In the genomic region with DNA sequence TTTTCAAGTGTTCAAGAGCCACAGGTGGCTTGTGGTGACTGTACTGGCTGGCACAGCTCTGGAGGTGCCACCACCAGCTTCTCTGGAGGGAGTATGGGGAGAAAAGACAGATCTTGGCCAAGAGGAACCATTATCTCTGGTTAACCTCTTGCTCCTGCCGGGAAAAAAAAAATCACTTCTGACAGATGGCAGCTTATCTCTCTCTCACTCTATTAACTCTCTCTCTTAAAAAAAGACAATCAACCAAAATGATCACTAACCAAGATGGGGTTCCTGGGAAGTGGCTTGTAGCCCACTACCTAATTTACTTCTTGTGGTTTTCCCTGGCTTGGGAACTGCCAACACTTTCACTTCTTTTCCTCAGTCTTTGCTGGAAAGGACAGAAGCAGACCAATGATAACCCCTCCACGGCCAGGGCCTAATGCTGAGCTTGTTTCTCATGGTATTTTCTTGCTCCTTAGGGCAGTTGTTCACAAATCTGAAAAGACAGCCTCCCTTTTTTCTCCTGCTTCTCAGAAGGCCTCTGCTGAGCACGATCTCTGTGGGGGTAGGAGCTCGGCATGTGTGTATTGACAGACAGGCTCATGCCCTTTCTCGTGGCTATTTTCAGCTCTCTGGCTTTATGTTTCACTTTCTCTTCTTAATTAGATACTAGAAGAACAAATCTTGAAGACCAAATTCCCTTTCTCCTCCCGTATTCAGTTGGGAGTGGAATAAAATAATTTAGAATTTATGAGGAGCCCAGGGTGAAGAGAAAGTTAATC, we compare ENCODE assay signal across 8 cellular contexts. TPM values are rescaled to one million over a fixed set of nuclear protein-coding genes. Genes with fewer than 3 reads are reported as not detected.
DNase-seq lines count a peak whose midpoint lies in the region; ATAC-seq and TF ChIP-seq lines count a peak whose summit lies in the region.

No MANE protein-coding gene starts in this region.

- H3K9me3 Mint-ChIP-seq in activated T-cell treated with anti-CD3 and anti-CD28 coated beads, Interleukin-2, amount 50 U/mL, for 4 hours = no peaks in the 10 kb centered on the region
- no peaks in the 10 kb centered on the region for H3K9me3 Mint-ChIP-seq in activated CD4-positive, alpha-beta memory T cell treated with anti-CD3 and anti-CD28 coated beads for 36 hours

- H3K4me3 Mint-ChIP-seq in activated T-cell treated with anti-CD3 and anti-CD28 coated beads, Interleukin-2, amount 50 U/mL, for 4 hours = peak overlapping the region; percentile 72
- H3K4me3 Mint-ChIP-seq in activated CD4-positive, alpha-beta memory T cell treated with anti-CD3 and anti-CD28 coated beads for 36 hours = peak overlapping the region; percentile 28

- H3K4me3 ChIP-seq in hepatocyte = no peak overlapping the region

- no peaks in the 10 kb centered on the region for H3K36me3 ChIP-seq in hepatocyte (replicated peaks; ENCODE audit: insufficient read depth, low read depth)

- DNase-seq in activated T-cell treated with anti-CD3 and anti-CD28 coated beads, Interleukin-2, amount 50 U/mL, for 4 hours = no peak
- no peak for DNase-seq in activated T-cell treated with anti-CD3 and anti-CD28 coated beads, Interleukin-2, amount 50 U/mL, for 1 hour
- DNase-seq in activated CD4-positive, alpha-beta memory T cell treated with anti-CD3 and anti-CD28 coated beads for 36 hours = no peak
- DNase-seq in hepatocyte (ENCODE audit: low spot score) (no peak), substantia nigra (lab: John Stamatoyannopoulos, UW) (peak in 1 of 49 donors; percentile 31), cortex of kidney (lab: John Stamatoyannopoulos, UW) (no peak), HPDE6-E6E7 (ENCODE audit: extremely low spot score) (no peak)

- ATAC-seq in activated T-cell treated with anti-CD3 and anti-CD28 coated beads, Interleukin-2, amount 50 U/mL, for 4 hours = no peak
- ATAC-seq in GM19463 (IDR thresholded peaks at IDR 0.05; ENCODE audit: unreplicated experiment) = no peak

- H2AFZ ChIP-seq in hepatocyte = no peak overlapping the region

- H3K27me3 Mint-ChIP-seq in activated T-cell treated with anti-CD3 and anti-CD28 coated beads, Interleukin-2, amount 50 U/mL, for 4 hours (ENCODE audit: low read depth) = peaks cover 58% of the 10 kb centered on the region
- H3K27me3 Mint-ChIP-seq in activated CD4-positive, alpha-beta memory T cell treated with anti-CD3 and anti-CD28 coated beads for 36 hours = peaks cover 55% of the 10 kb centered on the region

- no peaks in the 10 kb centered on the region for H4K20me1 ChIP-seq in hepatocyte (ENCODE audit: insufficient read depth, poor library complexity, severe bottlenecking)

- H3K4me2 ChIP-seq in hepatocyte = peak overlapping the region; percentile 96

- no peaks in the 10 kb centered on the region for H3K79me2 ChIP-seq in hepatocyte

- CTCF ChIA-PET in activated CD4-positive, alpha-beta memory T cell treated with anti-CD3 and anti-CD28 coated beads for 36 hours (lab: Charles Lee) = interaction anchor here (1.4 to 1.9 kb wide), 4 partner anchors 14 to 126 kb away, joined by 3 to 9 read pairs (median 6); no protein-coding TSS in a partner anchor

- no peaks in the 10 kb centered on the region for H3K36me3 Mint-ChIP-seq in activated T-cell treated with anti-CD3 and anti-CD28 coated beads, Interleukin-2, amount 50 U/mL, for 4 hours (ENCODE audit: insufficient read depth)
- no peaks in the 10 kb centered on the region for H3K36me3 Mint-ChIP-seq in activated CD4-positive, alpha-beta memory T cell treated with anti-CD3 and anti-CD28 coated beads for 36 hours

- POLR2A ChIA-PET in activated CD4-positive, alpha-beta memory T cell treated with anti-CD3 and anti-CD28 coated beads for 36 hours (lab: Charles Lee) = no interaction called here

- H3K4me1 Mint-ChIP-seq in activated T-cell treated with anti-CD3 and anti-CD28 coated beads, Interleukin-2, amount 50 U/mL, for 4 hours (ENCODE audit: low read depth) = peaks cover 29% of the 10 kb centered on the region
- peaks cover 26% of the 10 kb centered on the region for H3K4me1 Mint-ChIP-seq in activated CD4-positive, alpha-beta memory T cell treated with anti-CD3 and anti-CD28 coated beads for 36 hours (ENCODE audit: low read depth)

- peaks cover 24% of the 10 kb centered on the region for H3K4me1 ChIP-seq in hepatocyte (ENCODE audit: insufficient read depth)

- intact Hi-C loops in activated CD4-positive, alpha-beta memory T cell treated with anti-CD3 and anti-CD28 coated beads for 36 hours (cut with micrococcal nuclease) = no loop called here

- no peak for TF ChIP-seq CTCF in hepatocyte (IDR thresholded peaks at IDR 0.05; ENCODE audit: poor library complexity)

- peaks cover 60% of the 10 kb centered on the region for H3K27me3 ChIP-seq in hepatocyte

- no peak overlapping the region for H3K27ac ChIP-seq in hepatocyte
- peak overlapping the region; percentile 9 for H3K27ac ChIP-seq in substantia nigra (ENCODE audit: low read depth, low read length, poor library complexity, severe bottlenecking)

- H3K9me3 ChIP-seq in hepatocyte (ENCODE audit: low read depth) = no peaks in the 10 kb centered on the region

- no peaks in the 10 kb centered on the region for H3K9me2 ChIP-seq in hepatocyte (replicated peaks; ENCODE audit: insufficient read depth)

- WGBS in hepatocyte (ENCODE audit: low lambda C conversion rate, missing lambda C conversion rate) = 27% methylated on average over 6 of the region's 6 CpGs

- H3K27ac Mint-ChIP-seq in activated CD4-positive, alpha-beta memory T cell treated with anti-CD3 and anti-CD28 coated beads for 36 hours = no peak overlapping the region

RNA-seq across cellular contexts. Expression of a gene that starts 0.9 kb away (rescaled TPM):
- not detected for total RNA-seq in activated T-cell treated with anti-CD3 and anti-CD28 coated beads, Interleukin-2, amount 50 U/mL, for 4 hours
- total RNA-seq in activated CD4-positive, alpha-beta memory T cell treated with anti-CD3 and anti-CD28 coated beads for 36 hours = not detected
- total RNA-seq in hepatocyte = 7.9 TPM in 1 of 2 replicates, not detected in the other
- 2.3 TPM in 1 of 2 replicates, not detected in the other for polyA plus RNA-seq in hepatocyte

RNA-seq across cellular contexts. Expression of a gene that starts 3.8 kb away (rescaled TPM):
- total RNA-seq in activated T-cell treated with anti-CD3 and anti-CD28 coated beads, Interleukin-2, amount 50 U/mL, for 4 hours = not detected
- total RNA-seq in activated CD4-positive, alpha-beta memory T cell treated with anti-CD3 and anti-CD28 coated beads for 36 hours = not detected
- total RNA-seq in hepatocyte = 1.2 and 2.1 TPM in 2 replicates
- polyA plus RNA-seq in hepatocyte = 0.85 and 1.1 TPM in 2 replicates

RNA-seq across cellular contexts. Expression of a gene that starts 42.9 kb away (rescaled TPM):
- total RNA-seq in activated T-cell treated with anti-CD3 and anti-CD28 coated beads, Interleukin-2, amount 50 U/mL, for 4 hours = 100 to 1,000 TPM; 156 to 167 (median 163) TPM
- 100 to 1,000 TPM; 135 to 154 TPM for total RNA-seq in activated CD4-positive, alpha-beta memory T cell treated with anti-CD3 and anti-CD28 coated beads for 36 hours
- total RNA-seq in hepatocyte = 50.3 and 68.8 TPM in 2 replicates
- polyA plus RNA-seq in hepatocyte = 72.5 and 88.0 TPM in 2 replicates
